In the genomic region with DNA sequence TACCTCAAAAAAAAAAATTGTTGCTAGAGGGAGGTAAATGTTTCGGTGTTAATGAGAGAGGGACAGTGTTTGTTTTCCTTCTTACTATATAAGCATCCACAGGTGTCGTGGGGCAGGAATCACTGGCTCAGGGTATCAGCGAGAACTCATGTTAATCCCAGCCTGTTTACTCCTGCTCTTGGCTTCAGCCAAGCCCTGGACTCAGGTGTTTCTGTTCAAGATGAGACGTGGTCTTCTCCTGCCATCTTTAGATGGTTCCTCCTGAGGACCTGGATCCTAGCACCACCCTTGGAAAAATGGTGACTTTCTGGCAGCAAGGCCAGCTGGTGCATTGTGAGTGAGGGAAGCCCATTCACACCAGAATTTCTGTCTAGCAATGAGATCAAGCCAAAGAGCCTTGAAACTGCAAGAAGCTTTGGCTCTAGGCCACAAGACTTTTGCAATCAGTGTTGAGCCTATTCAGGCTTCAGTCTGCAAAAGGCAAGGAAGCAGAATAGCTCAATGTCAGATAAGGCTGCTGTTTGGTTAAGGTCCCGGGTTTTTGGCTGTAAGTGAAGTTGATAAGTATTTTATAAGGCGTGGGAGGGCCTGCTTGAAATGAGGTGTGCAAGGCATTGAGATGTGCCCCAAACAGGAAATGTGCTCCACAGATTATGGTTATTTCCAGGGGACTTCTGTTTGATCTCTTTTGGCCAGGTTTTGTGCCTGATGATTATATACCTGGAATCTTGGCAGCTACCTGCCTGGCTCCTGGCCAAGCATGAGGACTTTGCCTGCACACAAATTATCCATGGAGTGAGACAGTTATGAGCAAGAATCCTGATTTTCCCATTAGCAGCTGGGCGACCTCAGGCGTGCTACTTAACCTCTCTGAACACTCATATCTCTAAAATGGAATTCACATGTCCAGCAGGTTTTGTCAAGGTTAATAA, we compare ENCODE assay signal across 11 cellular contexts.
DNase-seq lines count a peak whose midpoint lies in the region; ATAC-seq and TF ChIP-seq lines count a peak whose summit lies in the region.
"Had no signal": no experiment of that assay in that cellular context is flagged by ENCODE, and none has a peak within 500 bp of the region (broad histone marks: within the 10 kb centered on the region; RNA-seq: fewer than 3 reads in every experiment).

No MANE protein-coding gene starts in this region.

- no peak for TF ChIP-seq POLR2A in testis (IDR thresholded peaks at IDR 0.05)

- H3K9me3 ChIP-seq in adipocyte (ENCODE audit: control insufficient read depth, low read length) (no peaks in the 10 kb centered on the region), hepatocyte (ENCODE audit: low read depth) (no peaks in the 10 kb centered on the region), testis (no peaks in the 10 kb centered on the region)

- no peak overlapping the region for H2AFZ ChIP-seq in hepatocyte

- H3K4me2 ChIP-seq in hepatocyte: no peak overlapping the region

- H3K4me3 ChIP-seq in adipocyte (ENCODE audit: low read length) (no peak overlapping the region), hepatocyte (no peak overlapping the region), testis (no peak overlapping the region)

- H3K27ac ChIP-seq in hepatocyte (no peak overlapping the region), testis (no peak overlapping the region)
- H3K27ac ChIP-seq: HL-60 had no signal

- peak; percentile 4 for DNase-seq in MV-4-11 (lab: John Stamatoyannopoulos, UW)
- peak; percentile 80 for DNase-seq in adipocyte (ENCODE audit: low read depth)
- peak; percentile 28 for DNase-seq in hepatocyte (ENCODE audit: low spot score)
- DNase-seq in testis: peak; percentile 81
- no peak for DNase-seq in NOMO-1 (lab: John Stamatoyannopoulos, UW; ENCODE audit: unreplicated experiment in 2 of 2)
- DNase-seq: NCI-H510A, SHP77, substantia nigra had no signal

- no peaks in the 10 kb centered on the region for H3K9me2 ChIP-seq in hepatocyte (replicated peaks; ENCODE audit: insufficient read depth)

- intact Hi-C loops in testis (cut with DNase I; ENCODE audit: low total_unique reads): no loop called here

- H3K36me3 ChIP-seq in adipocyte (ENCODE audit: control insufficient read depth, insufficient read depth, low read length, severe bottlenecking) (no peaks in the 10 kb centered on the region), hepatocyte (replicated peaks; ENCODE audit: insufficient read depth, low read depth) (no peaks in the 10 kb centered on the region), testis (ENCODE audit: low read depth, missing control alignments) (no peaks in the 10 kb centered on the region)

- H3K79me2 ChIP-seq in hepatocyte: no peaks in the 10 kb centered on the region

- TF ChIP-seq CTCF in hepatocyte (IDR thresholded peaks at IDR 0.05; ENCODE audit: poor library complexity) (no peak), testis (IDR thresholded peaks at IDR 0.05) (no peak)

- H4K20me1 ChIP-seq in hepatocyte (ENCODE audit: insufficient read depth, poor library complexity, severe bottlenecking): no peaks in the 10 kb centered on the region

- peaks cover 9% of the 10 kb centered on the region for H3K4me1 ChIP-seq in adipocyte (ENCODE audit: control insufficient read depth, insufficient read depth, low read length)
- H3K4me1 ChIP-seq in hepatocyte (ENCODE audit: insufficient read depth): no peaks in the 10 kb centered on the region
- peaks cover 13% of the 10 kb centered on the region for H3K4me1 ChIP-seq in testis

- no peak overlapping the region for H3K9ac ChIP-seq in adipocyte (ENCODE audit: low read length)

- H3K27me3 ChIP-seq in adipocyte (replicated peaks; ENCODE audit: control insufficient read depth, insufficient read depth, low read length): peaks cover 6% of the 10 kb centered on the region
- H3K27me3 ChIP-seq in hepatocyte: peaks cover 1% of the 10 kb centered on the region
- H3K27me3 ChIP-seq in testis: no peaks in the 10 kb centered on the region

- no peak for ATAC-seq in HG02642 (IDR thresholded peaks at IDR 0.05; ENCODE audit: poor library complexity, unreplicated experiment)
- ATAC-seq in HG02970 (IDR thresholded peaks at IDR 0.05; ENCODE audit: low FRiP score, unreplicated experiment): no peak

- 74% methylated on average over 8 of the region's 8 CpGs for WGBS in hepatocyte (ENCODE audit: low lambda C conversion rate, missing lambda C conversion rate)
- 55 to 56% methylated on average over 8 of the region's 8 CpGs for WGBS in testis, 2 donors

Comparison
In these comparisons a context has a peak if more than half of its experiments do, and no peak if none do; other contexts are left out.
1. DNase-seq: peak in MV-4-11 (single experiment), adipocyte (single experiment), hepatocyte (single experiment) and testis (single experiment); none in NOMO-1 (0 of 2).